In genomic region chr19:42988206-42988605, GRCh38 we compare ENCODE assay signal across 17 cellular contexts. TPM values are rescaled to one million over a fixed set of nuclear protein-coding genes. Genes with fewer than 3 reads are reported as not detected.
"Had no signal": no experiment of that assay in that cellular context is flagged by ENCODE, and none has a peak within 500 bp of the region (broad histone marks: within the 10 kb centered on the region; RNA-seq: fewer than 3 reads in every experiment).

No MANE protein-coding gene starts in this region.

RNA-seq across cellular contexts. Expression of gene PSG11, which starts 38.1 kb away (rescaled TPM):
- total RNA-seq: kidney epithelial cell, left ventricle myocardium inferior, lower leg skin, lung, mesothelial cell of epicardium, mononuclear cell, natural killer cell, occipital lobe, osteocyte, posterior vena cava, psoas muscle, sigmoid colon, spleen, subcutaneous adipose tissue, suprapubic skin, thoracic aorta, upper lobe of right lung had no signal

RNA-seq across cellular contexts. Expression of gene PSG7, which starts 51.2 kb away (rescaled TPM):
- total RNA-seq: kidney epithelial cell, left ventricle myocardium inferior, lung, mesothelial cell of epicardium, natural killer cell, occipital lobe, osteocyte, posterior vena cava, psoas muscle, sigmoid colon, spleen, subcutaneous adipose tissue, thoracic aorta, upper lobe of right lung had no signal
